16 cellular contexts compared by ENCODE assay signal in the genomic region with DNA sequence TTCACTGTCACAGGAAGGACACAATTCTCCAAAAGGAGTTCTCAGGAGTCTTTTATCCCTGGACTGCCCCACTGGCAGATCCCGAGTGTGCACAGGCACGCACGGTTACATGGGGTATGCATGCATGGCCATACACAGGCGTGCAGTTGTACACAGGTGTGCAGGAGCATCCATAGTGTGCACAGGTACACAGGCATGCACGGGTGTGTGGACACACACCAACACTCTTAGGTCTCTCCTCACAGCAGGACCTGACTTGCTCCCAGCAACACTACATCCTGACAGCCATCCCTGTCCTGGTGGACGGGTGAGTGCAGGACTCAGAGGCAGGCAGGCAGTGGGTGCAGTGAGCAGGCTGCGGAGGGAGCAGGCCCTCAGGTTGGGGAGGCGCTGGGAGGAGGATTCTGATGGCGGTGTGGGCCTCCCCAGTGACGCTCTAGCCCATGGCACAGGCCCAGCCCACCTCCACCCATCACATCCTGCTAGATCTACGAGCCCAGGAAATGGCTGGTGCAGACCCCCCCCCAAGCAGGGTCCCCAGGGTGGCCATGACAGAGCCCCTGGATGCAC. TPM values are rescaled to one million over a fixed set of nuclear protein-coding genes. Genes with fewer than 3 reads are reported as not detected.
DNase-seq lines count a peak whose midpoint lies in the region; ATAC-seq and TF ChIP-seq lines count a peak whose summit lies in the region.
"Had no signal": no experiment of that assay in that cellular context is flagged by ENCODE, and none has a peak within 500 bp of the region (broad histone marks: within the 10 kb centered on the region; RNA-seq: fewer than 3 reads in every experiment).

No MANE protein-coding gene starts in this region.

- H3K4me3 ChIP-seq in mucosa of descending colon, result no peak overlapping the region
- H3K4me3 ChIP-seq: lung had no signal

- peaks cover 6% of the 10 kb centered on the region for H3K9me3 ChIP-seq in mucosa of descending colon

- H3K4me1 ChIP-seq in mucosa of descending colon (ENCODE audit: low read depth), result peaks cover 14% of the 10 kb centered on the region

- peak overlapping the region; percentile 94 for H3K27ac ChIP-seq in 22Rv1

- CTCF ChIA-PET in Calu3 (lab: Charles Lee), result no interaction called here

- intact Hi-C loops in Calu3 (cut with micrococcal nuclease; ENCODE audit: unreplicated experiment), result no loop called here
- intact Hi-C loops in mucosa of descending colon (cut with DNase I, micrococcal nuclease), result no loop called here

- peaks cover 4% of the 10 kb centered on the region for H3K9me3 Mint-ChIP-seq in Calu3 (ENCODE audit: low read depth, unreplicated experiment)

- H3K27me3 Mint-ChIP-seq in Calu3 (ENCODE audit: unreplicated experiment), result no peaks in the 10 kb centered on the region
- H3K27me3 Mint-ChIP-seq: naive thymus-derived CD8-positive, alpha-beta T cell had no signal

- peak; percentile 14 for ATAC-seq in esophagus mucosa
- peak; percentile 24 for ATAC-seq in mucosa of descending colon
- ATAC-seq in GM18519 (IDR thresholded peaks at IDR 0.05; ENCODE audit: low FRiP score, unreplicated experiment), result no peak
- ATAC-seq: activated T-cell treated with anti-CD3 and anti-CD28 coated beads, Interleukin-2, amount 50 U/mL, for 72 hours; naive thymus-derived CD8-positive, alpha-beta T cell had no signal

- BruUV-seq in Calu3 (replicated peaks; lab: Mats Ljungman, UMichigan), result no TSS peak

- H3K36me3 Mint-ChIP-seq in Calu3 (ENCODE audit: insufficient read depth, unreplicated experiment), result peaks cover 31% of the 10 kb centered on the region

- H3K4me1 Mint-ChIP-seq in Calu3 (ENCODE audit: low read depth, unreplicated experiment), result no peaks in the 10 kb centered on the region

- H3K27ac Mint-ChIP-seq in Calu3 (ENCODE audit: unreplicated experiment), result peak overlapping the region; percentile 33
- H3K27ac Mint-ChIP-seq: activated T-cell treated with anti-CD3 and anti-CD28 coated beads, Interleukin-2, amount 50 U/mL, for 72 hours had no signal

- no peak overlapping the region for H3K4me3 Mint-ChIP-seq in Calu3 (ENCODE audit: low read depth, unreplicated experiment)
- H3K4me3 Mint-ChIP-seq: activated T-cell treated with anti-CD3 and anti-CD28 coated beads, Interleukin-2, amount 50 U/mL, for 72 hours; naive thymus-derived CD8-positive, alpha-beta T cell had no signal

- TF ChIP-seq CTCF in 22Rv1 (IDR thresholded peaks at IDR 0.05) (no peak), Calu3 (IDR thresholded peaks at IDR 0.05; ENCODE audit: unreplicated experiment) (no peak), mucosa of descending colon (IDR thresholded peaks at IDR 0.05) (no peak)

- DNase-seq in Calu3 (no peak), mucosa of descending colon (peak in 2 of 3 donors; percentile 25 to 26), DMS153 (lab: John Stamatoyannopoulos, UW) (no peak), superior temporal gyrus (ENCODE audit: extremely low spot score) (no peak)
- DNase-seq in stimulated activated CD4-positive, alpha-beta T cell treated with anti-CD3 and anti-CD28 coated beads, Interleukin-1b, Interleukin-23, amount 100 ng/mL, for 48 hours, result no peak
- DNase-seq: activated T-cell treated with anti-CD3 and anti-CD28 coated beads, Interleukin-2, amount 50 U/mL, for 72 hours; AML-193; amniotic stem cell; foreskin melanocyte; NCI-H226; NK-92 treated with Interleukin-12 subunit alpha and Interleukin-12 subunit beta, amount 100 ng/mL, for 24 hours had no signal

- no peaks in the 10 kb centered on the region for H3K36me3 ChIP-seq in mucosa of descending colon (ENCODE audit: low read depth)

RNA-seq across cellular contexts. Expression of gene SLC19A1, which starts 28.4 kb away (rescaled TPM):
- total RNA-seq in Calu3 (2022) (21.4 and 25.5 TPM in 2 replicates), esophagus mucosa (3.1 TPM), mucosa of descending colon (10 to 100 TPM; 12.6 to 22.8 (median 12.7) TPM)

Comparison
In these comparisons a context has a peak if more than half of its experiments do, and no peak if none do; other contexts are left out.
1. DNase-seq: peak in mucosa of descending colon (2 of 3); none in Calu3 (single experiment), DMS153 (single experiment), stimulated activated CD4-positive, alpha-beta T cell treated with anti-CD3 and anti-CD28 coated beads, Interleukin-1b, Interleukin-23, amount 100 ng/mL, for 48 hours (single experiment) and superior temporal gyrus (single experiment).